ENCODE assay signal across 29 cellular contexts in the genomic region with DNA sequence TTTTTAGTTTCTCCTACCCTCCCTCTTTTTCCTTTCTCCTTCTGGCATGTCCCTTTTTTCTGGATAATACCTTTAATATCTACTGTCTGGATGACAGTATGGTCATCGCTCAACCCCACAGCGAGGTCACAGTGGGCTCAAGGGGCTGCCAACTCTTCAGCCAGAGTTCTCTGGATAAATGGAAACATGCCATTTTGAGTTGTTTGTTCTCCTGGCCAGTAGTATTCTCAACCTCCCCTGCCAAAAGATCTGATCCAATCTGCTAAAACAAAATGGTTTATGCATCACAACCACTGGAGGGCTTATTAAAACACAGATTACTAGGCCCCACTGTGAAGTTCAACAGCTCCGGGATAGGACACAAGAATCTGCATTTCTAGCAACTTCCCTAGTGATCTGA.
"Had no signal": no experiment of that assay in that cellular context is flagged by ENCODE, and none has a peak within 500 bp of the region (broad histone marks: within the 10 kb centered on the region; RNA-seq: fewer than 3 reads in every experiment).

No MANE protein-coding gene starts in this region.

- H3K27me3 ChIP-seq: ovary, spleen, stomach, thyroid gland, tibial nerve, upper lobe of left lung, vagina had no signal

- H3K4me2 ChIP-seq: smooth muscle cell had no signal

- FAIRE-seq: urothelium cell line had no signal

- H3K9me3 ChIP-seq: ovary, psoas muscle, spleen, stomach, thoracic aorta, thyroid gland, tibial nerve, upper lobe of left lung, vagina had no signal

- H3K36me3 ChIP-seq: ovary, spleen, stomach, thoracic aorta, thyroid gland, tibial nerve, upper lobe of left lung, vagina had no signal

- H3K4me3 ChIP-seq: ovary, psoas muscle, skin epidermis, smooth muscle cell, spleen, stomach, thoracic aorta, thyroid gland, tibial nerve, upper lobe of left lung, vagina had no signal

- ATAC-seq: naive thymus-derived CD8-positive, alpha-beta T cell; natural killer cell treated with Interleukin-12 subunit alpha and Interleukin-12 subunit beta and Interleukin-15 and Interleukin-18, amount 100 ng/mL, for 72 hours; psoas muscle; right cardiac atrium; sciatic nerve; stimulated activated memory B cell treated with anti-CD40 and anti-IgM and Interleukin-4, amounts not matched to agents 10 μg/mL and 1 μg/mL and 100 μg/mL, for 72 hours; stimulated activated naive CD8-positive, alpha-beta T cell treated with anti-CD3 and anti-CD28 coated beads, Interleukin-15, Interleukin-2, amounts not matched to agents 100 U/mL and 50 U/mL, for 24 hours had no signal

- DNase-seq: naive thymus-derived CD8-positive, alpha-beta T cell; nephron progenitor cell; occipital lobe; ovary; posterior cingulate gyrus; psoas muscle; right cardiac atrium; spleen; stimulated activated CD4-positive, alpha-beta T cell treated with anti-CD3 and anti-CD28 coated beads, Interleukin-12 subunit alpha, Interleukin-12 subunit beta, amount 100 ng/mL, for 4 hours; stimulated activated CD4-positive, alpha-beta T cell treated with anti-CD3 and anti-CD28 coated beads, Interleukin-1b, Interleukin-23, amount 100 ng/mL, for 48 hours; stimulated activated CD4-positive, alpha-beta T cell treated with anti-CD3 and anti-CD28 coated beads, Interleukin-4, amount 100 ng/mL, for 1 hour; stimulated activated CD4-positive, alpha-beta T cell treated with anti-CD3 and anti-CD28 coated beads, Interleukin-4, amount 100 ng/mL, for 4 hours; stimulated activated CD8-positive, alpha-beta memory T cell treated with anti-CD3 and anti-CD28 coated beads, Interleukin-4, amount 100 ng/mL, for 48 hours; stimulated activated naive CD4-positive, alpha-beta T cell; stimulated activated naive CD8-positive, alpha-beta T cell treated with anti-CD3 and anti-CD28 coated beads, Interleukin-15, Interleukin-2, amounts not matched to agents 100 U/mL and 50 U/mL, for 24 hours; stomach; thyroid gland; trophoblast cell; upper lobe of left lung had no signal

- H3K27ac ChIP-seq: ovary, parathyroid adenoma, psoas muscle, skin epidermis, spleen, stomach, thoracic aorta, thyroid gland, tibial nerve, upper lobe of left lung, vagina had no signal

- H3K4me1 ChIP-seq: parathyroid adenoma, psoas muscle, spleen, stomach, thyroid gland, tibial nerve, upper lobe of left lung, vagina had no signal
